In genomic region chr16:84475643-84476240, GRCh38 we compare ENCODE assay signal across 2 cellular contexts.
A peak's percentile ranks its signal among the peaks of the same experiment; 100 is the strongest.
TF ChIP-seq lines count a peak whose summit lies in the region.

No MANE protein-coding gene starts in this region.

TF ChIP-seq in K562, 482 proteins besides CTCF, POLR2A, EP300 and RAD21 (continued from another document):
- TF ChIP-seq SRSF7 (optimal IDR thresholded peaks at IDR 0.05; ENCODE audit: low read depth, low read length) (no peak), TEAD1 (CRISPR knock-in tag; IDR thresholded peaks at IDR 0.05) (no peak), VEZF1 (CRISPR knock-in tag; IDR thresholded peaks at IDR 0.05) (peak; percentile 28; the same call in 1 of the 2 replicates), MIER1 (IDR thresholded peaks at IDR 0.05; ENCODE audit: low read depth) (no peak)

TF ChIP-seq in SK-N-SH, 30 proteins besides CTCF, POLR2A, EP300 and RAD21 (continued from another document):
- TF ChIP-seq ELF1 (IDR thresholded peaks at IDR 0.05) (no peak), TEAD4 (IDR thresholded peaks at IDR 0.05; ENCODE audit: borderline replicate concordance, insufficient read depth) (no peak), SMC3 (IDR thresholded peaks at IDR 0.05; ENCODE audit: low read depth, low read length) (no peak), FOXM1 (IDR thresholded peaks at IDR 0.05; ENCODE audit: low read depth) (no peak), MAX (IDR thresholded peaks at IDR 0.05; ENCODE audit: low read depth) (no peak), RFX5 (IDR thresholded peaks at IDR 0.05; ENCODE audit: low read length) (no peak), FOXJ3 (CRISPR knock-in tag; IDR thresholded peaks at IDR 0.05) (no peak), JUND (IDR thresholded peaks at IDR 0.05) (no peak), YY1 (IDR thresholded peaks at IDR 0.05; ENCODE audit: low read depth) (no peak), RXRA (IDR thresholded peaks at IDR 0.05; ENCODE audit: borderline replicate concordance, low read depth) (no peak), GATA2 (CRISPR knock-in tag; IDR thresholded peaks at IDR 0.05) (no peak)
